In genomic region chr17:58279736-58280479, GRCh38 we compare ENCODE assay signal across 2 cellular contexts.
TF ChIP-seq lines count a peak whose summit lies in the region.

No MANE protein-coding gene starts in this region.

TF ChIP-seq in GM23338, 12 proteins besides CTCF, POLR2A, EP300 and RAD21:
- TF ChIP-seq CREB1 (CRISPR knock-in tag; IDR thresholded peaks at IDR 0.05; ENCODE audit: low read depth) (no peak), ZNF114 (CRISPR knock-in tag; IDR thresholded peaks at IDR 0.05) (no peak)

TF ChIP-seq in H1, 55 proteins besides CTCF, POLR2A, EP300 and RAD21:
- TF ChIP-seq CBX5 (IDR thresholded peaks at IDR 0.05; ENCODE audit: low read depth, low read length), result no peak
- no peak for TF ChIP-seq CREB1 (IDR thresholded peaks at IDR 0.05)
- no peak for TF ChIP-seq TCF12 (IDR thresholded peaks at IDR 0.05; ENCODE audit: low read depth, low read length)
- TF ChIP-seq, protein P1, sequence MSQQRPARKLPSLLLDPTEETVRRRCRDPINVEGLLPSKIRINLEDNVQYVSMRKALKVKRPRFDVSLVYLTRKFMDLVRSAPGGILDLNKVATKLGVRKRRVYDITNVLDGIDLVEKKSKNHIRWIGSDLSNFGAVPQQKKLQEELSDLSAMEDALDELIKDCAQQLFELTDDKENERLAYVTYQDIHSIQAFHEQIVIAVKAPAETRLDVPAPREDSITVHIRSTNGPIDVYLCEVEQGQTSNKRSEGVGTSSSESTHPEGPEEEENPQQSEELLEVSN (IDR thresholded peaks at IDR 0.05), result 0 out of 2 replicates have a peak, but pooled peaks have one; percentile 20
- 0 out of 2 replicates have a peak, but pooled peaks have one; percentile 30 for TF ChIP-seq MAX (IDR thresholded peaks at IDR 0.05)
- TF ChIP-seq, protein P2, sequence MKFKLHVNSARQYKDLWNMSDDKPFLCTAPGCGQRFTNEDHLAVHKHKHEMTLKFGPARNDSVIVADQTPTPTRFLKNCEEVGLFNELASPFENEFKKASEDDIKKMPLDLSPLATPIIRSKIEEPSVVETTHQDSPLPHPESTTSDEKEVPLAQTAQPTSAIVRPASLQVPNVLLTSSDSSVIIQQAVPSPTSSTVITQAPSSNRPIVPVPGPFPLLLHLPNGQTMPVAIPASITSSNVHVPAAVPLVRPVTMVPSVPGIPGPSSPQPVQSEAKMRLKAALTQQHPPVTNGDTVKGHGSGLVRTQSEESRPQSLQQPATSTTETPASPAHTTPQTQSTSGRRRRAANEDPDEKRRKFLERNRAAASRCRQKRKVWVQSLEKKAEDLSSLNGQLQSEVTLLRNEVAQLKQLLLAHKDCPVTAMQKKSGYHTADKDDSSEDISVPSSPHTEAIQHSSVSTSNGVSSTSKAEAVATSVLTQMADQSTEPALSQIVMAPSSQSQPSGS (IDR thresholded peaks at IDR 0.05; ENCODE audit: low read length), result no peak
- no peak for TF ChIP-seq CEBPB (IDR thresholded peaks at IDR 0.05; ENCODE audit: low read depth, low read length)
